1 cellular context compared by ENCODE assay signal in the genomic region with DNA sequence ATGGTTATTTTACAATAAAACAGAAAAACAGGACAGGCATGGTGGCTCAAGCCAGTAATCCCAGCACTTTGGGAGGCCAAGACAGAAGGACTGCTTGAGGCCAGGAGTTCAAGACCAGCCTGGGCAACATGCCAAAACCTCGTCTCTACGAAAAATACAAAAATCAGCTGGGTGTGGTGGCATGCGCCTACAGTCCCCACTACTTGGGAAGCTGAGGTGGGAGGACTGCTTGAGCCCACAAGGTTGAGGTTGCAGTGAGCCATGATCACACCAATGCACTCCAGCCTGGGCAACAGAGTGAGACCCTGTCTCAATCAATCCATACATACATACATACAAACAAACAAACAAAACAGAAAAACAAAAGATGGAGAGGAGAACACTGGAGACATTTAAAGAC.
TF ChIP-seq lines count a peak whose summit lies in the region.

No MANE protein-coding gene starts in this region.

TF ChIP-seq in HepG2, 621 proteins besides CTCF, POLR2A, EP300 and RAD21 (continued from another document):
- TF ChIP-seq FOXC1 (CRISPR knock-in tag; IDR thresholded peaks at IDR 0.05; ENCODE audit: borderline replicate concordance) (0 out of 2 replicates have a peak, but pooled peaks have one; percentile 62), FIP1L1 (IDR thresholded peaks at IDR 0.05; ENCODE audit: borderline replicate concordance, insufficient read depth, low read depth, low read length) (no peak), ARID2 (CRISPR knock-in tag; IDR thresholded peaks at IDR 0.05; ENCODE audit: borderline replicate concordance) (0 out of 2 replicates have a peak, but pooled peaks have one; percentile 10), HDAC2 (CRISPR knock-in tag; IDR thresholded peaks at IDR 0.05) (no peak), ZNF557 (CRISPR knock-in tag; IDR thresholded peaks at IDR 0.05) (no peak), ZNF121 (CRISPR knock-in tag; IDR thresholded peaks at IDR 0.05) (peak; percentile 94), YEATS4 (CRISPR knock-in tag; IDR thresholded peaks at IDR 0.05; ENCODE audit: borderline replicate concordance) (0 out of 2 replicates have a peak, but pooled peaks have one; percentile 26), ZNF225 (CRISPR knock-in tag; IDR thresholded peaks at IDR 0.05) (0 out of 2 replicates have a peak, but pooled peaks have one; percentile 37), KDM4B (CRISPR knock-in tag; IDR thresholded peaks at IDR 0.05) (no peak), TEAD3 (CRISPR knock-in tag; optimal IDR thresholded peaks at IDR 0.05; ENCODE audit: borderline replicate concordance) (no peak), ZNF430 (CRISPR knock-in tag; IDR thresholded peaks at IDR 0.05) (0 out of 2 replicates have a peak, but pooled peaks have one; percentile 4), ZMYM2 (CRISPR knock-in tag; IDR thresholded peaks at IDR 0.05) (0 out of 2 replicates have a peak, but pooled peaks have one; percentile 29), SIX1 (CRISPR knock-in tag; IDR thresholded peaks at IDR 0.05; ENCODE audit: borderline replicate concordance) (no peak), ZNF230 (CRISPR knock-in tag; IDR thresholded peaks at IDR 0.05) (no peak), ZMYM3 (CRISPR knock-in tag; IDR thresholded peaks at IDR 0.05) (peak; percentile 59; the same call in 1 of the 2 replicates), FOXO1 (CRISPR knock-in tag; IDR thresholded peaks at IDR 0.05) (peak; percentile 15; the same call in 1 of the 2 replicates), TEAD2 (CRISPR knock-in tag; IDR thresholded peaks at IDR 0.05) (no peak), NFKB2 (CRISPR knock-in tag; IDR thresholded peaks at IDR 0.05; ENCODE audit: borderline replicate concordance) (peak; percentile 62; the same call in 1 of the 2 replicates)
- TF ChIP-seq, protein P1, sequence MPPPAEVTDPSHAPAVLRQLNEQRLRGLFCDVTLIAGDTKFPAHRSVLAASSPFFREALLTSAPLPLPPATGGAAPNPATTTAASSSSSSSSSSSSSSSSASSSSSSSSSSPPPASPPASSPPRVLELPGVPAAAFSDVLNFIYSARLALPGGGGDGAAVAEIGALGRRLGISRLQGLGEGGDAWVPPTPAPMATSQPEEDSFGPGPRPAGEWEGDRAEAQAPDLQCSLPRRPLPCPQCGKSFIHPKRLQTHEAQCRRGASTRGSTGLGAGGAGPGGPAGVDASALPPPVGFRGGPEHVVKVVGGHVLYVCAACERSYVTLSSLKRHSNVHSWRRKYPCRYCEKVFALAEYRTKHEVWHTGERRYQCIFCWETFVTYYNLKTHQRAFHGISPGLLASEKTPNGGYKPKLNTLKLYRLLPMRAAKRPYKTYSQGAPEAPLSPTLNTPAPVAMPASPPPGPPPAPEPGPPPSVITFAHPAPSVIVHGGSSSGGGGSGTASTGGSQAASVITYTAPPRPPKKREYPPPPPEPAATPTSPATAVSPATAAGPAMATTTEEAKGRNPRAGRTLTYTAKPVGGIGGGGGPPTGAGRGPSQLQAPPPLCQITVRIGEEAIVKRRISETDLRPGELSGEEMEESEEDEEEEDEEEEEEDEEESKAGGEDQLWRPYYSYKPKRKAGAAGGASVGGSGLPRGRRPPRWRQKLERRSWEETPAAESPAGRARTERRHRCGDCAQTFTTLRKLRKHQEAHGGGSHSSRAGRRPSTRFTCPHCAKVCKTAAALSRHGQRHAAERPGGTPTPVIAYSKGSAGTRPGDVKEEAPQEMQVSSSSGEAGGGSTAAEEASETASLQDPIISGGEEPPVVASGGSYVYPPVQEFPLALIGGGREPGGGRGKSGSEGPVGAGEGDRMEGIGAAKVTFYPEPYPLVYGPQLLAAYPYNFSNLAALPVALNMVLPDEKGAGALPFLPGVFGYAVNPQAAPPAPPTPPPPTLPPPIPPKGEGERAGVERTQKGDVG (CRISPR knock-in tag; IDR thresholded peaks at IDR 0.05; ENCODE audit: borderline replicate concordance) = 0 out of 2 replicates have a peak, but pooled peaks have one; percentile 22
- TF ChIP-seq, protein P2, sequence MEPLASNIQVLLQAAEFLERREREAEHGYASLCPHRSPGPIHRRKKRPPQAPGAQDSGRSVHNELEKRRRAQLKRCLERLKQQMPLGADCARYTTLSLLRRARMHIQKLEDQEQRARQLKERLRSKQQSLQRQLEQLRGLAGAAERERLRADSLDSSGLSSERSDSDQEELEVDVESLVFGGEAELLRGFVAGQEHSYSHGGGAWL (CRISPR knock-in tag; IDR thresholded peaks at IDR 0.05) = 0 out of 2 replicates have a peak, but pooled peaks have one; percentile 15
- TF ChIP-seq, protein P3, sequence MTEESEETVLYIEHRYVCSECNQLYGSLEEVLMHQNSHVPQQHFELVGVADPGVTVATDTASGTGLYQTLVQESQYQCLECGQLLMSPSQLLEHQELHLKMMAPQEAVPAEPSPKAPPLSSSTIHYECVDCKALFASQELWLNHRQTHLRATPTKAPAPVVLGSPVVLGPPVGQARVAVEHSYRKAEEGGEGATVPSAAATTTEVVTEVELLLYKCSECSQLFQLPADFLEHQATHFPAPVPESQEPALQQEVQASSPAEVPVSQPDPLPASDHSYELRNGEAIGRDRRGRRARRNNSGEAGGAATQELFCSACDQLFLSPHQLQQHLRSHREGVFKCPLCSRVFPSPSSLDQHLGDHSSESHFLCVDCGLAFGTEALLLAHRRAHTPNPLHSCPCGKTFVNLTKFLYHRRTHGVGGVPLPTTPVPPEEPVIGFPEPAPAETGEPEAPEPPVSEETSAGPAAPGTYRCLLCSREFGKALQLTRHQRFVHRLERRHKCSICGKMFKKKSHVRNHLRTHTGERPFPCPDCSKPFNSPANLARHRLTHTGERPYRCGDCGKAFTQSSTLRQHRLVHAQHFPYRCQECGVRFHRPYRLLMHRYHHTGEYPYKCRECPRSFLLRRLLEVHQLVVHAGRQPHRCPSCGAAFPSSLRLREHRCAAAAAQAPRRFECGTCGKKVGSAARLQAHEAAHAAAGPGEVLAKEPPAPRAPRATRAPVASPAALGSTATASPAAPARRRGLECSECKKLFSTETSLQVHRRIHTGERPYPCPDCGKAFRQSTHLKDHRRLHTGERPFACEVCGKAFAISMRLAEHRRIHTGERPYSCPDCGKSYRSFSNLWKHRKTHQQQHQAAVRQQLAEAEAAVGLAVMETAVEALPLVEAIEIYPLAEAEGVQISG (CRISPR knock-in tag; IDR thresholded peaks at IDR 0.05) = 0 out of 2 replicates have a peak, but pooled peaks have one; percentile 33
- TF ChIP-seq, protein P4, sequence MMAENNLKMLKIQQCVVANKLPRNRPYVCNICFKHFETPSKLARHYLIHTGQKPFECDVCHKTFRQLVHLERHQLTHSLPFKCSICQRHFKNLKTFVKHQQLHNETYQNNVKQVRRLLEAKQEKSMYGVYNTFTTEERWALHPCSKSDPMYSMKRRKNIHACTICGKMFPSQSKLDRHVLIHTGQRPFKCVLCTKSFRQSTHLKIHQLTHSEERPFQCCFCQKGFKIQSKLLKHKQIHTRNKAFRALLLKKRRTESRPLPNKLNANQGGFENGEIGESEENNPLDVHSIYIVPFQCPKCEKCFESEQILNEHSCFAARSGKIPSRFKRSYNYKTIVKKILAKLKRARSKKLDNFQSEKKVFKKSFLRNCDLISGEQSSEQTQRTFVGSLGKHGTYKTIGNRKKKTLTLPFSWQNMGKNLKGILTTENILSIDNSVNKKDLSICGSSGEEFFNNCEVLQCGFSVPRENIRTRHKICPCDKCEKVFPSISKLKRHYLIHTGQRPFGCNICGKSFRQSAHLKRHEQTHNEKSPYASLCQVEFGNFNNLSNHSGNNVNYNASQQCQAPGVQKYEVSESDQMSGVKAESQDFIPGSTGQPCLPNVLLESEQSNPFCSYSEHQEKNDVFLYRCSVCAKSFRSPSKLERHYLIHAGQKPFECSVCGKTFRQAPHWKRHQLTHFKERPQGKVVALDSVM (CRISPR knock-in tag; IDR thresholded peaks at IDR 0.05) = peak; percentile 69
- TF ChIP-seq, protein P5, sequence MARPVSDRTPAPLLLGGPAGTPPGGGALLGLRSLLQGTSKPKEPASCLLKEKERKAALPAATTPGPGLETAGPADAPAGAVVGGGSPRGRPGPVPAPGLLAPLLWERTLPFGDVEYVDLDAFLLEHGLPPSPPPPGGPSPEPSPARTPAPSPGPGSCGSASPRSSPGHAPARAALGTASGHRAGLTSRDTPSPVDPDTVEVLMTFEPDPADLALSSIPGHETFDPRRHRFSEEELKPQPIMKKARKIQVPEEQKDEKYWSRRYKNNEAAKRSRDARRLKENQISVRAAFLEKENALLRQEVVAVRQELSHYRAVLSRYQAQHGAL (CRISPR knock-in tag; IDR thresholded peaks at IDR 0.05; ENCODE audit: not compliant biosample characterization) = peak; percentile 39
- TF ChIP-seq, protein P6, sequence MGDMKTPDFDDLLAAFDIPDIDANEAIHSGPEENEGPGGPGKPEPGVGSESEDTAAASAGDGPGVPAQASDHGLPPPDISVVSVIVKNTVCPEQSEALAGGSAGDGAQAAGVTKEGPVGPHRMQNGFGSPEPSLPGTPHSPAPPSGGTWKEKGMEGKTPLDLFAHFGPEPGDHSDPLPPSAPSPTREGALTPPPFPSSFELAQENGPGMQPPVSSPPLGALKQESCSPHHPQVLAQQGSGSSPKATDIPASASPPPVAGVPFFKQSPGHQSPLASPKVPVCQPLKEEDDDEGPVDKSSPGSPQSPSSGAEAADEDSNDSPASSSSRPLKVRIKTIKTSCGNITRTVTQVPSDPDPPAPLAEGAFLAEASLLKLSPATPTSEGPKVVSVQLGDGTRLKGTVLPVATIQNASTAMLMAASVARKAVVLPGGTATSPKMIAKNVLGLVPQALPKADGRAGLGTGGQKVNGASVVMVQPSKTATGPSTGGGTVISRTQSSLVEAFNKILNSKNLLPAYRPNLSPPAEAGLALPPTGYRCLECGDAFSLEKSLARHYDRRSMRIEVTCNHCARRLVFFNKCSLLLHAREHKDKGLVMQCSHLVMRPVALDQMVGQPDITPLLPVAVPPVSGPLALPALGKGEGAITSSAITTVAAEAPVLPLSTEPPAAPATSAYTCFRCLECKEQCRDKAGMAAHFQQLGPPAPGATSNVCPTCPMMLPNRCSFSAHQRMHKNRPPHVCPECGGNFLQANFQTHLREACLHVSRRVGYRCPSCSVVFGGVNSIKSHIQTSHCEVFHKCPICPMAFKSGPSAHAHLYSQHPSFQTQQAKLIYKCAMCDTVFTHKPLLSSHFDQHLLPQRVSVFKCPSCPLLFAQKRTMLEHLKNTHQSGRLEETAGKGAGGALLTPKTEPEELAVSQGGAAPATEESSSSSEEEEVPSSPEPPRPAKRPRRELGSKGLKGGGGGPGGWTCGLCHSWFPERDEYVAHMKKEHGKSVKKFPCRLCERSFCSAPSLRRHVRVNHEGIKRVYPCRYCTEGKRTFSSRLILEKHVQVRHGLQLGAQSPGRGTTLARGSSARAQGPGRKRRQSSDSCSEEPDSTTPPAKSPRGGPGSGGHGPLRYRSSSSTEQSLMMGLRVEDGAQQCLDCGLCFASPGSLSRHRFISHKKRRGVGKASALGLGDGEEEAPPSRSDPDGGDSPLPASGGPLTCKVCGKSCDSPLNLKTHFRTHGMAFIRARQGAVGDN (CRISPR knock-in tag; IDR thresholded peaks at IDR 0.05) = peak; percentile 39; the same call in 1 of the 2 replicates
